8 cellular contexts compared by ENCODE assay signal in genomic region chr11:93740802-93741093, GRCh38. TPM values are rescaled to one million over a fixed set of nuclear protein-coding genes. Genes with fewer than 3 reads are reported as not detected.
DNase-seq lines count a peak whose midpoint lies in the region; ATAC-seq lines count a peak whose summit lies in the region.

No MANE protein-coding gene starts in this region.

- H3K36me3 ChIP-seq in duodenal mucosa (ENCODE audit: control insufficient read depth in 1 of 2, insufficient read depth in 2 of 2, low read length in 2 of 2), result peaks cover 28 to 38% of the 10 kb centered on the region in 2 donors

- H3K9ac ChIP-seq in duodenal mucosa (ENCODE audit: low read depth in 1 of 2, low read length in 2 of 2), result peak overlapping the region; percentile 70 to 94

- H3K9me3 ChIP-seq in duodenal mucosa (ENCODE audit: control insufficient read depth in 1 of 2, low read length in 2 of 2), result no peaks in the 10 kb centered on the region

- H3K4me3 ChIP-seq in duodenal mucosa (ENCODE audit: low read depth in 1 of 2, low read length in 2 of 2), result peak overlapping the region; percentile 75 to 91

- POLR2A ChIA-PET in activated CD4-positive, alpha-beta T cell treated with anti-CD3 and anti-CD28 coated beads, Interleukin-2, amount 10 ng/mL, durations not matched to agents 7 days and 5 days (lab: Charles Lee), result interaction anchor here (0.7 to 2.9 kb wide), 4 partner anchors 9 to 1350 kb away, joined by 3 to 33 read pairs (median 7); partner anchors contain the start of genes CEP295 and MED17

- CTCF ChIA-PET in activated CD4-positive, alpha-beta T cell treated with anti-CD3 and anti-CD28 coated beads, Interleukin-2, amount 10 ng/mL, durations not matched to agents 7 days and 5 days (lab: Charles Lee), result interaction anchor here (1.4 to 1.7 kb wide), 4 partner anchors 10 to 15 kb away, joined by 3 to 4 read pairs (median 4); no protein-coding TSS in a partner anchor

- no peaks in the 10 kb centered on the region for H3K27me3 Mint-ChIP-seq in activated CD4-positive, alpha-beta T cell treated with anti-CD3 and anti-CD28 coated beads, Interleukin-2, amount 10 ng/mL, durations not matched to agents 7 days and 5 days
- H3K27me3 Mint-ChIP-seq in memory B cell, result no peaks in the 10 kb centered on the region

- H3K9me3 Mint-ChIP-seq in activated CD4-positive, alpha-beta T cell treated with anti-CD3 and anti-CD28 coated beads, Interleukin-2, amount 10 ng/mL, durations not matched to agents 7 days and 5 days, result no peaks in the 10 kb centered on the region
- no peaks in the 10 kb centered on the region for H3K9me3 Mint-ChIP-seq in memory B cell

- peak; percentile 27 for DNase-seq in A172 (ENCODE audit: low spot score)
- DNase-seq in NCI-H345 treated with DMSO at 0.1 percent for 48 hours (lab: John Stamatoyannopoulos, UW; ENCODE audit: unreplicated experiment), result peak; percentile 23
- DNase-seq in activated CD4-positive, alpha-beta T cell treated with anti-CD3 and anti-CD28 coated beads, Interleukin-2, amount 10 ng/mL, durations not matched to agents 7 days and 5 days, result peak; percentile 64
- peak in 1 of 2 donors; percentile 52 for DNase-seq in memory B cell (ENCODE audit: low spot score in 2 of 2)
- DNase-seq in stimulated activated CD8-positive, alpha-beta memory T cell treated with anti-CD3 and anti-CD28 coated beads, Interleukin-4, amount 100 ng/mL, for 1 hour (ENCODE audit: low read depth in 2 of 2, low spot score in 1 of 2), result peak; percentile 17 to 34

- H3K4me1 ChIP-seq in duodenal mucosa (ENCODE audit: control insufficient read depth in 1 of 2, insufficient read depth in 2 of 2, low read length in 2 of 2), result peaks cover 38 to 53% of the 10 kb centered on the region in 2 donors

- peak overlapping the region; percentile 83 for H3K27ac ChIP-seq in duodenal mucosa (ENCODE audit: low read depth, low read length)

- ATAC-seq in GM18508 (IDR thresholded peaks at IDR 0.05; ENCODE audit: insufficient read depth, unreplicated experiment) (peak; percentile 14), HG03097 (IDR thresholded peaks at IDR 0.05; ENCODE audit: low FRiP score, unreplicated experiment) (peak; percentile 22), memory B cell (ENCODE audit: low read depth) (peak; percentile 48)

- peak overlapping the region; percentile 99 for H3K27ac Mint-ChIP-seq in activated CD4-positive, alpha-beta T cell treated with anti-CD3 and anti-CD28 coated beads, Interleukin-2, amount 10 ng/mL, durations not matched to agents 7 days and 5 days
- peak overlapping the region; percentile 98 for H3K27ac Mint-ChIP-seq in memory B cell

- peaks cover 55% of the 10 kb centered on the region for H3K4me1 Mint-ChIP-seq in activated CD4-positive, alpha-beta T cell treated with anti-CD3 and anti-CD28 coated beads, Interleukin-2, amount 10 ng/mL, durations not matched to agents 7 days and 5 days
- peaks cover 28% of the 10 kb centered on the region for H3K4me1 Mint-ChIP-seq in memory B cell

- no peaks in the 10 kb centered on the region for H3K27me3 ChIP-seq in duodenal mucosa (ENCODE audit: control insufficient read depth in 1 of 2, insufficient read depth in 2 of 2, low read length in 2 of 2)

- peaks cover 52% of the 10 kb centered on the region for H3K36me3 Mint-ChIP-seq in activated CD4-positive, alpha-beta T cell treated with anti-CD3 and anti-CD28 coated beads, Interleukin-2, amount 10 ng/mL, durations not matched to agents 7 days and 5 days (ENCODE audit: low read depth)
- H3K36me3 Mint-ChIP-seq in memory B cell, result peaks cover 29% of the 10 kb centered on the region

- H3K4me3 Mint-ChIP-seq in activated CD4-positive, alpha-beta T cell treated with anti-CD3 and anti-CD28 coated beads, Interleukin-2, amount 10 ng/mL, durations not matched to agents 7 days and 5 days, result peak overlapping the region; percentile 99
- peak overlapping the region; percentile 98 for H3K4me3 Mint-ChIP-seq in memory B cell

RNA-seq across cellular contexts. Expression of gene TAF1D, which starts 0.5 kb away (rescaled TPM):
- total RNA-seq in A172 (2014; rRNA removed; shearing (Covaris generic)), result 87.6 and 97.8 TPM in 2 replicates
- 100 to 1,000 TPM; 159 to 166 TPM for total RNA-seq in activated CD4-positive, alpha-beta T cell treated with anti-CD3 and anti-CD28 coated beads, Interleukin-2, amount 10 ng/mL, durations not matched to agents 7 days and 5 days

RNA-seq across cellular contexts. Expression of gene C11orf54, which starts 0.7 kb away (rescaled TPM):
- total RNA-seq in A172 (2014; rRNA removed; shearing (Covaris generic)), result 14.0 and 18.6 TPM in 2 replicates
- total RNA-seq in activated CD4-positive, alpha-beta T cell treated with anti-CD3 and anti-CD28 coated beads, Interleukin-2, amount 10 ng/mL, durations not matched to agents 7 days and 5 days, result 10 to 100 TPM; 14.5 to 22.5 TPM

RNA-seq across cellular contexts. Expression of gene MED17, which starts 43.3 kb away (rescaled TPM):
- 12.9 and 18.6 TPM in 2 replicates for total RNA-seq in A172 (2014; rRNA removed; shearing (Covaris generic))
- 10 to 100 TPM; 40.7 to 42.1 TPM for total RNA-seq in activated CD4-positive, alpha-beta T cell treated with anti-CD3 and anti-CD28 coated beads, Interleukin-2, amount 10 ng/mL, durations not matched to agents 7 days and 5 days
